Comparison of ENCODE assay signal across 12 cellular contexts in genomic region chr17:7656958-7657715, GRCh38. TPM values are rescaled to one million over a fixed set of nuclear protein-coding genes. Genes with fewer than 3 reads are reported as not detected.
DNase-seq lines count a peak whose midpoint lies in the region; ATAC-seq and TF ChIP-seq lines count a peak whose summit lies in the region.
"Had no signal": no experiment of that assay in that cellular context is flagged by ENCODE, and none has a peak within 500 bp of the region (broad histone marks: within the 10 kb centered on the region; RNA-seq: fewer than 3 reads in every experiment).

No MANE protein-coding gene starts in this region.

- intact Hi-C loops in thyroid gland (cut with DNase I) = no loop called here

- peak; percentile 76 for ATAC-seq in gastroesophageal sphincter
- ATAC-seq in stimulated activated memory B cell treated with anti-CD40 and anti-IgM and Interleukin-4, amounts not matched to agents 10 μg/mL and 1 μg/mL and 100 μg/mL, for 72 hours = no peak

- H3K36me3 ChIP-seq in gastroesophageal sphincter (no peaks in the 10 kb centered on the region), thyroid gland (no peaks in the 10 kb centered on the region)

- peaks cover 27% of the 10 kb centered on the region for H3K4me1 Mint-ChIP-seq in stimulated activated memory B cell treated with anti-CD40 and anti-IgM and Interleukin-4, amounts not matched to agents 10 μg/mL and 1 μg/mL and 100 μg/mL, for 72 hours
- H3K4me1 Mint-ChIP-seq in osteocyte (ENCODE audit: unreplicated experiment) = peaks cover 6% of the 10 kb centered on the region

- no peak for TF ChIP-seq EP300 in gastroesophageal sphincter (IDR thresholded peaks at IDR 0.05)

- no peak for TF ChIP-seq CTCF in gastroesophageal sphincter (IDR thresholded peaks at IDR 0.05)
- TF ChIP-seq CTCF in thyroid gland (IDR thresholded peaks at IDR 0.05) = no peak
- no peak for TF ChIP-seq CTCF in osteocyte (IDR thresholded peaks at IDR 0.05)

- H3K27ac Mint-ChIP-seq in stimulated activated memory B cell treated with anti-CD40 and anti-IgM and Interleukin-4, amounts not matched to agents 10 μg/mL and 1 μg/mL and 100 μg/mL, for 72 hours = no peak overlapping the region
- H3K27ac Mint-ChIP-seq in osteocyte (ENCODE audit: unreplicated experiment) = no peak overlapping the region
- H3K27ac Mint-ChIP-seq: activated CD4-positive, alpha-beta memory T cell treated with anti-CD3 and anti-CD28 coated beads for 36 hours had no signal

- peak; percentile 93 for DNase-seq in SK-MEL-5 (ENCODE audit: low read depth, low spot score)
- DNase-seq in medulla oblongata (ENCODE audit: extremely low spot score) = peak; percentile 85
- peak; percentile 38 to 46 for DNase-seq in thyroid gland
- no peak for DNase-seq in stimulated activated naive CD4-positive, alpha-beta T cell (lab: John Stamatoyannopoulos, UW)
- DNase-seq in osteocyte (ENCODE audit: extremely low spot score, unreplicated experiment) = no peak
- DNase-seq: activated CD4-positive, alpha-beta memory T cell treated with anti-CD3 and anti-CD28 coated beads for 36 hours; amniotic stem cell; Calu3; GM23248; NCI-H1417 treated with DMSO at 0.1 percent for 48 hours had no signal

- no peak for TF ChIP-seq POLR2A in gastroesophageal sphincter (IDR thresholded peaks at IDR 0.05)
- no peak for TF ChIP-seq POLR2A in thyroid gland (IDR thresholded peaks at IDR 0.05)

- 22 to 30% methylated on average over 7 to 9 of the region's 12 CpGs for WGBS in gastroesophageal sphincter (ENCODE audit: low coverage in 1 of 2), 2 donors
- 55 to 63% methylated on average over 12 of the region's 12 CpGs for WGBS in thyroid gland, 2 donors

- H3K27me3 ChIP-seq in gastroesophageal sphincter = peaks cover 3% of the 10 kb centered on the region
- H3K27me3 ChIP-seq in thyroid gland = no peaks in the 10 kb centered on the region

- H3K9me3 Mint-ChIP-seq in stimulated activated memory B cell treated with anti-CD40 and anti-IgM and Interleukin-4, amounts not matched to agents 10 μg/mL and 1 μg/mL and 100 μg/mL, for 72 hours = peaks cover 2% of the 10 kb centered on the region
- no peaks in the 10 kb centered on the region for H3K9me3 Mint-ChIP-seq in osteocyte (ENCODE audit: unreplicated experiment)
- H3K9me3 Mint-ChIP-seq: activated CD4-positive, alpha-beta memory T cell treated with anti-CD3 and anti-CD28 coated beads for 36 hours had no signal

- H3K9me3 ChIP-seq in gastroesophageal sphincter (no peaks in the 10 kb centered on the region), thyroid gland (no peaks in the 10 kb centered on the region)

- H3K4me1 ChIP-seq in gastroesophageal sphincter (peaks cover 0 to 18% (median 0%) of the 10 kb centered on the region in 3 donors), thyroid gland (no peaks in the 10 kb centered on the region)

- peak overlapping the region in 3 of 4 donors; percentile 14 to 48 (median 45) for H3K27ac ChIP-seq in gastroesophageal sphincter
- no peak overlapping the region for H3K27ac ChIP-seq in thyroid gland
- H3K27ac ChIP-seq: GM23248 had no signal

- H3K27me3 Mint-ChIP-seq in stimulated activated memory B cell treated with anti-CD40 and anti-IgM and Interleukin-4, amounts not matched to agents 10 μg/mL and 1 μg/mL and 100 μg/mL, for 72 hours = peaks cover 4% of the 10 kb centered on the region
- H3K27me3 Mint-ChIP-seq in osteocyte (ENCODE audit: unreplicated experiment) = peaks cover 25% of the 10 kb centered on the region

- no peak overlapping the region for H3K4me3 Mint-ChIP-seq in stimulated activated memory B cell treated with anti-CD40 and anti-IgM and Interleukin-4, amounts not matched to agents 10 μg/mL and 1 μg/mL and 100 μg/mL, for 72 hours
- H3K4me3 Mint-ChIP-seq in osteocyte (ENCODE audit: unreplicated experiment) = no peak overlapping the region
- H3K4me3 Mint-ChIP-seq: activated CD4-positive, alpha-beta memory T cell treated with anti-CD3 and anti-CD28 coated beads for 36 hours had no signal

- peaks cover 5% of the 10 kb centered on the region for H3K36me3 Mint-ChIP-seq in stimulated activated memory B cell treated with anti-CD40 and anti-IgM and Interleukin-4, amounts not matched to agents 10 μg/mL and 1 μg/mL and 100 μg/mL, for 72 hours
- no peaks in the 10 kb centered on the region for H3K36me3 Mint-ChIP-seq in osteocyte (ENCODE audit: unreplicated experiment)
- H3K36me3 Mint-ChIP-seq: activated CD4-positive, alpha-beta memory T cell treated with anti-CD3 and anti-CD28 coated beads for 36 hours had no signal

- H3K4me3 ChIP-seq in gastroesophageal sphincter = no peak overlapping the region
- H3K4me3 ChIP-seq in thyroid gland (replicated peaks in 1 of 3) = no peak overlapping the region
- H3K4me3 ChIP-seq: GM23248 had no signal

- in situ Hi-C loops in SK-MEL-5 (cut with HindIII; ENCODE audit: low pct_unique_long_range_greater_than_20kb, low sequenced_read_pairs) = no loop called here

RNA-seq across cellular contexts. Expression of gene ATP1B2, which starts 6.4 kb away (rescaled TPM):
- 0.27 and 0.85 TPM in 2 replicates for total RNA-seq in SK-MEL-5 (2014; rRNA removed; shearing (Covaris generic))
- 3.4 and 3.7 TPM in 2 replicates for polyA plus RNA-seq in SK-MEL-5 (2015; cell fraction: cytosol; rRNA removed)
- 0.26 and 0.93 TPM in 2 replicates for polyA plus RNA-seq in SK-MEL-5 (2015; cell fraction: nucleus; rRNA removed)
- 1 to 10 TPM in 3 of 4 donors, under 1 TPM in 1; 0.77 to 3.6 (median 2.3) TPM for total RNA-seq in gastroesophageal sphincter
- total RNA-seq in thyroid gland = 1 to 10 TPM in 2 of 4 donors, under 1 TPM in 2; 0.40 to 1.7 (median 0.90) TPM
- total RNA-seq in osteocyte = 2.4 and 3.0 TPM in 2 replicates
- total RNA-seq: Calu3, GM23248 had no signal
- polyA plus RNA-seq: GM23248 had no signal

RNA-seq across cellular contexts. Expression of gene SHBG, which starts 27.2 kb away (rescaled TPM):
- 0.82 and 1.6 TPM in 2 replicates for total RNA-seq in SK-MEL-5 (2014; rRNA removed; shearing (Covaris generic))
- 0.39 TPM in 1 of 2 replicates, not detected in the other for polyA plus RNA-seq in SK-MEL-5 (2015; cell fraction: cytosol; rRNA removed)
- 0.73 TPM in 1 of 2 replicates, not detected in the other for polyA plus RNA-seq in SK-MEL-5 (2015; cell fraction: nucleus; rRNA removed)
- total RNA-seq in gastroesophageal sphincter (1 to 10 TPM in 1 of 4 donors, under 1 TPM in 1, not detected in 2; 0.40 to 3.0 TPM), thyroid gland (under 1 TPM in 1 of 4 donors, not detected in 3; 0.83 TPM), osteocyte (0.97 and 1.4 TPM in 2 replicates)
- total RNA-seq: activated CD4-positive, alpha-beta memory T cell treated with anti-CD3 and anti-CD28 coated beads for 36 hours; Calu3; GM23248 had no signal

RNA-seq across cellular contexts. Expression of gene SAT2, which starts 29.5 kb away (rescaled TPM):
- total RNA-seq in SK-MEL-5 (2014; rRNA removed; shearing (Covaris generic)) = 49.6 and 56.3 TPM in 2 replicates
- polyA plus RNA-seq in SK-MEL-5 (2015; cell fraction: cytosol; rRNA removed) = 59.7 and 72.4 TPM in 2 replicates
- 337 and 359 TPM in 2 replicates for polyA plus RNA-seq in SK-MEL-5 (2015; cell fraction: nucleus; rRNA removed)
- total RNA-seq in gastroesophageal sphincter (10 to 100 TPM; 50.6 to 72.3 (median 62.3) TPM), thyroid gland (10 to 100 TPM; 59.5 to 74.2 (median 61.9) TPM), osteocyte (134 and 135 TPM in 2 replicates)

RNA-seq across cellular contexts. Expression of gene TP53, which starts 30.2 kb away (rescaled TPM):
- total RNA-seq in SK-MEL-5 (2014; rRNA removed; shearing (Covaris generic)) = 14.1 and 15.4 TPM in 2 replicates
- 52.1 and 52.5 TPM in 2 replicates for polyA plus RNA-seq in SK-MEL-5 (2015; cell fraction: cytosol; rRNA removed)
- polyA plus RNA-seq in SK-MEL-5 (2015; cell fraction: nucleus; rRNA removed) = 21.9 and 44.3 TPM in 2 replicates
- total RNA-seq in gastroesophageal sphincter = 10 to 100 TPM; 14.7 to 16.3 (median 15.6) TPM
- 10 to 100 TPM; 16.4 to 66.4 (median 35.6) TPM for total RNA-seq in thyroid gland
- total RNA-seq in osteocyte = 98.7 and 99.5 TPM in 2 replicates

RNA-seq across cellular contexts. Expression of gene WRAP53, which starts 31.1 kb away (rescaled TPM):
- total RNA-seq in SK-MEL-5 (2014; rRNA removed; shearing (Covaris generic)) = 13.4 and 16.4 TPM in 2 replicates
- 21.8 and 23.3 TPM in 2 replicates for polyA plus RNA-seq in SK-MEL-5 (2015; cell fraction: cytosol; rRNA removed)
- 25.4 and 29.9 TPM in 2 replicates for polyA plus RNA-seq in SK-MEL-5 (2015; cell fraction: nucleus; rRNA removed)
- total RNA-seq in gastroesophageal sphincter (1 to 10 TPM; 2.8 to 4.7 (median 3.9) TPM), thyroid gland (1 to 10 TPM; 2.9 to 8.0 (median 4.6) TPM), osteocyte (11.8 and 13.4 TPM in 2 replicates)

Comparison
In these comparisons a context has a peak if more than half of its experiments do, and no peak if none do; other contexts are left out.
1. DNase-seq: peak in SK-MEL-5 (single experiment), medulla oblongata (single experiment) and thyroid gland (2 of 2); none in stimulated activated naive CD4-positive, alpha-beta T cell (0 of 6) and osteocyte (single experiment).
2. H3K27ac ChIP-seq: peak in gastroesophageal sphincter (3 of 4); none in thyroid gland (0 of 3).